ENCODE assay signal across 9 cellular contexts in the genomic region with DNA sequence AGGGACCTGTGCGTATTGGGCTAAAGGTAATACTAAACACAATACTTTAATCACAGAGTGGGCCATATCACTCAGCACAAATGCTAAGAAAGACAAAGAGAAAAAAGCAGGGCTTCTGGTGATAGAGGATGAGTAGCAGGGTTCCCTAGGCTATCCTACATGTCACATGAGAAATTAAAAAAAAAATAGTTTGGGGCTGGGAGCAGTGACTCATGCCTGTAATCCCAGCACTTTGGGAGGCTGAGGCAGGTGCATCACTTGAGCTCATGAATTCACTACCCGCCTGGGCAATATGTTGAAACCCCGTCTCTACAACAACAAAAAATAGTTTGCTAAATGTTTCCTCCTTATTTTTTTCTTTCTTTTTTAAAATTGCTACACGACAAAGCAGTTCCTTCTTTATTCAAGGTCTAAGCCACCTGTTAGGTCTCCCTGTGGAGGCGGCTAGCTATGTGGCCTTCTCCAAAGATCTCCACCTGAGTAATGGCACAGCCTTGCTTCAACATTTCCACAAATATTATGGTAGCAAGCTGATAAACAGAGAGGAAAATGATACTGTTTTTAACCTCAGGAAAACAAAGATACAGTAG. TPM values are rescaled to one million over a fixed set of nuclear protein-coding genes. Genes with fewer than 3 reads are reported as not detected.
A peak's percentile ranks its signal among the peaks of the same experiment; 100 is the strongest.
DNase-seq lines count a peak whose midpoint lies in the region; ATAC-seq, FAIRE-seq and TF ChIP-seq lines count a peak whose summit lies in the region.
"Had no signal": no experiment of that assay in that cellular context is flagged by ENCODE, and none has a peak within 500 bp of the region (broad histone marks: within the 10 kb centered on the region; RNA-seq: fewer than 3 reads in every experiment).

No MANE protein-coding gene starts in this region.

- FAIRE-seq in GM19239 (lab: Jason Lieb, UNC): peak; percentile 23

- no peaks in the 10 kb centered on the region for H3K27me3 ChIP-seq in PC-9 (ENCODE audit: insufficient read depth, low read depth)
- no peaks in the 10 kb centered on the region for H3K27me3 ChIP-seq in sigmoid colon

- TF ChIP-seq POLR2A in sigmoid colon (IDR thresholded peaks at IDR 0.05): no peak

- intact Hi-C loops in PC-9 (cut with micrococcal nuclease; ENCODE audit: unreplicated experiment) (loop anchor here (10.0 kb wide), 2 partner anchors 343 to 347 kb away; a partner anchor contains a TSS), sigmoid colon (cut with DNase I) (no loop called here), head of caudate nucleus (cut with DNase I) (loop anchor here (5.0 kb wide), 2 partner anchors 51 to 66 kb away; a partner anchor contains a TSS)

- TF ChIP-seq CTCF in PC-9 (conservative IDR thresholded peaks at IDR 0.05) (no peak), fibroblast of pulmonary artery (IDR thresholded peaks at IDR 0.05; ENCODE audit: low read length, missing control alignments) (no peak), sigmoid colon (IDR thresholded peaks at IDR 0.05) (no peak)

- H3F3A ChIP-seq in PC-9 (ENCODE audit: insufficient read depth, low read depth): peaks cover 39% of the 10 kb centered on the region

- peaks cover 34% of the 10 kb centered on the region for H3K36me3 ChIP-seq in PC-9 (ENCODE audit: low read depth)
- H3K36me3 ChIP-seq in sigmoid colon: peaks cover 29 to 49% (median 42%) of the 10 kb centered on the region in 4 donors

- no TSS peak for BruUV-seq in PC-9 (replicated peaks; lab: Mats Ljungman, UMichigan)

- WGBS in sigmoid colon, 2 donors: 67 to 75% methylated on average over 5 of the region's 5 CpGs

- DNase-seq in GM19239 (ENCODE audit: insufficient read length, low spot score) (no peak), PC-9 (no peak), fibroblast of pulmonary artery (ENCODE audit: low read depth) (no peak), sigmoid colon (no peak), head of caudate nucleus (no peak), T-helper 9 cell (no peak)
- DNase-seq: amygdala, SHP77 had no signal

- H2AFZ ChIP-seq in PC-9: no peak overlapping the region

- CTCF ChIA-PET in PC-9 (lab: Charles Lee): interaction anchor here (0.7 kb wide), 1 partner anchor 23 kb away, joined by 4 read pairs; no protein-coding TSS in a partner anchor

- peak overlapping the region; percentile 98 for H3K4me2 ChIP-seq in PC-9

- no peaks in the 10 kb centered on the region for H3K9me3 ChIP-seq in PC-9 (ENCODE audit: insufficient read depth, low read depth)
- H3K9me3 ChIP-seq in sigmoid colon: no peaks in the 10 kb centered on the region

- no peak for TF ChIP-seq EP300 in sigmoid colon (IDR thresholded peaks at IDR 0.05)

- ATAC-seq in HG03457 (IDR thresholded peaks at IDR 0.05; ENCODE audit: unreplicated experiment): no peak

- H3K4me1 ChIP-seq in PC-9 (replicated peaks; ENCODE audit: insufficient read depth) (peaks cover 62% of the 10 kb centered on the region), sigmoid colon (peaks cover 0 to 27% (median 24%) of the 10 kb centered on the region in 4 donors)

- H3K27ac ChIP-seq in PC-9: peak overlapping the region; percentile 76
- H3K27ac ChIP-seq in sigmoid colon: peak overlapping the region in 3 of 4 donors; percentile 93 to 95 (median 94)

- no peaks in the 10 kb centered on the region for H3K9me2 ChIP-seq in PC-9 (ENCODE audit: insufficient read depth)

- peaks cover 49% of the 10 kb centered on the region for H3K79me2 ChIP-seq in PC-9 (ENCODE audit: low read depth)

- no peaks in the 10 kb centered on the region for H4K20me1 ChIP-seq in PC-9 (ENCODE audit: insufficient read depth)

- H3K4me3 ChIP-seq in PC-9 (peak overlapping the region; percentile 96), fibroblast of pulmonary artery (replicated peaks; ENCODE audit: low read depth, low read length) (peak overlapping the region; percentile 80), sigmoid colon (peak overlapping the region in 2 of 4 donors; percentile 59 to 71)

- POLR2A ChIA-PET in PC-9 (lab: Charles Lee; ENCODE audit: unreplicated experiment): interaction anchor here (0.5 to 0.7 kb wide), 6 partner anchors 22 to 548 kb away, joined by 3 to 12 read pairs (median 5); a partner anchor contains a TSS

RNA-seq across cellular contexts. Expression of a gene that starts 1.5 kb away (rescaled TPM):
- total RNA-seq in PC-9 (2021) (229 and 263 TPM in 2 replicates), sigmoid colon (100 to 1,000 TPM; 114 to 150 (median 129) TPM)
- 100 to 1,000 TPM; 181 to 242 (median 217) TPM for polyA plus RNA-seq in sigmoid colon

RNA-seq across cellular contexts. Expression of a gene that starts 48.5 kb away (rescaled TPM):
- total RNA-seq in PC-9 (2021) (145 and 178 TPM in 2 replicates), sigmoid colon (100 to 1,000 TPM; 159 to 352 (median 212) TPM)
- polyA plus RNA-seq in sigmoid colon: 100 to 1,000 TPM; 119 to 194 (median 153) TPM
